In genomic region chr7:143256932-143257331, GRCh38 we compare ENCODE assay signal across 1 cellular context.
TF ChIP-seq lines count a peak whose summit lies in the region.

No MANE protein-coding gene starts in this region.

TF ChIP-seq in K562, 482 proteins besides CTCF, POLR2A, EP300 and RAD21 (continued from another document and continues in another):
- TF ChIP-seq ZBTB33 (CRISPR knock-in tag; IDR thresholded peaks at IDR 0.05) (no peak), ZNF384 (IDR thresholded peaks at IDR 0.05; ENCODE audit: low read depth, low read length) (no peak), RBBP5 (IDR thresholded peaks at IDR 0.05; ENCODE audit: borderline replicate concordance, insufficient read depth, low read length, poor library complexity, severe bottlenecking) (no peak), ZSCAN29 (IDR thresholded peaks at IDR 0.05) (no peak), E2F6 (IDR thresholded peaks at IDR 0.05; ENCODE audit: borderline replicate concordance in 1 of 2, extremely low read depth in 1 of 2, insufficient read depth in 1 of 2, insufficient read length in 1 of 2, low read depth in 1 of 2, low read length in 1 of 2, poor library complexity in 1 of 2, severe bottlenecking in 1 of 2) (no peak), ETV5 (CRISPR knock-in tag; IDR thresholded peaks at IDR 0.05; ENCODE audit: low read depth) (no peak), HLTF (IDR thresholded peaks at IDR 0.05) (no peak), RHOXF2B (CRISPR knock-in tag; conservative IDR thresholded peaks at IDR 0.05) (no peak), SMARCA5 (IDR thresholded peaks at IDR 0.05) (no peak), ZNF23 (CRISPR knock-in tag; IDR thresholded peaks at IDR 0.05) (no peak), MTF1 (CRISPR knock-in tag; IDR thresholded peaks at IDR 0.05; ENCODE audit: borderline replicate concordance) (no peak), TCFL5 (CRISPR knock-in tag; conservative IDR thresholded peaks at IDR 0.05) (no peak), MXI1 (IDR thresholded peaks at IDR 0.05; ENCODE audit: low read depth, low read length) (peak; percentile 74; the same call in 1 of the 2 replicates), IRF2 (CRISPR knock-in tag; IDR thresholded peaks at IDR 0.05) (no peak), POLR2AphosphoS2 (IDR thresholded peaks at IDR 0.05; ENCODE audit: low read length) (no peak), HNRNPH1 (optimal IDR thresholded peaks at IDR 0.05; ENCODE audit: low read depth, low read length) (no peak), SPI1 (IDR thresholded peaks at IDR 0.05; ENCODE audit: borderline replicate concordance, low read depth, low read length) (no peak), SETDB1 (IDR thresholded peaks at IDR 0.05; ENCODE audit: low read length) (no peak), ZEB2 (IDR thresholded peaks at IDR 0.05) (no peak), GATA2 (CRISPR knock-in tag; IDR thresholded peaks at IDR 0.05) (peak; percentile 39; the same call in 1 of the 2 replicates), CHD2 (IDR thresholded peaks at IDR 0.05; ENCODE audit: low read depth, low read length) (no peak), ZNF586 (CRISPR knock-in tag; conservative IDR thresholded peaks at IDR 0.05) (no peak), CAMTA2 (CRISPR knock-in tag; conservative IDR thresholded peaks at IDR 0.05) (no peak), ZBTB26 (CRISPR knock-in tag; IDR thresholded peaks at IDR 0.05) (no peak), SFPQ (IDR thresholded peaks at IDR 0.05; ENCODE audit: low read depth, low read length) (no peak), NRF1 (conservative IDR thresholded peaks at IDR 0.05 in 1 of 2, IDR thresholded peaks at IDR 0.05 in 1 of 2) (no peak), ZNF41 (CRISPR knock-in tag; conservative IDR thresholded peaks at IDR 0.05) (no peak), ATF3 (IDR thresholded peaks at IDR 0.05) (no peak), ATF3 (CRISPR knock-in tag; conservative IDR thresholded peaks at IDR 0.05) (no peak), AFF4 (CRISPR knock-in tag; IDR thresholded peaks at IDR 0.05) (no peak), CREB5 (CRISPR knock-in tag; IDR thresholded peaks at IDR 0.05) (no peak), CBX3 (IDR thresholded peaks at IDR 0.05; ENCODE audit: borderline replicate concordance in 1 of 2, low read length in 2 of 2) (peak in 1 of 2 experiments; percentile 54; a peak in 1 of 3 replicates), ZNF354B (CRISPR knock-in tag; IDR thresholded peaks at IDR 0.05) (no peak), IRF1 (CRISPR knock-in tag; IDR thresholded peaks at IDR 0.05; ENCODE audit: borderline replicate concordance) (no peak), SOX6 (IDR thresholded peaks at IDR 0.05) (no peak), HNRNPL (IDR thresholded peaks at IDR 0.05; ENCODE audit: low read depth, low read length) (no peak), CXXC5 (CRISPR knock-in tag; IDR thresholded peaks at IDR 0.05) (peak; percentile 35), DDX20 (tag; IDR thresholded peaks at IDR 0.05; ENCODE audit: low read depth) (no peak), SMARCB1 (IDR thresholded peaks at IDR 0.05; ENCODE audit: insufficient read length, low read depth) (no peak), PRDM10 (IDR thresholded peaks at IDR 0.05; ENCODE audit: partially characterized antibody) (no peak), ZNF444 (CRISPR knock-in tag; IDR thresholded peaks at IDR 0.05) (no peak), SUPT5H (IDR thresholded peaks at IDR 0.05) (no peak), MXD1 (CRISPR knock-in tag; IDR thresholded peaks at IDR 0.05; ENCODE audit: borderline replicate concordance, poor library complexity, severe bottlenecking) (no peak), COPS2 (conservative IDR thresholded peaks at IDR 0.05) (no peak), DLX4 (CRISPR knock-in tag; IDR thresholded peaks at IDR 0.05) (no peak), ZBTB12 (CRISPR knock-in tag; IDR thresholded peaks at IDR 0.05) (0 out of 2 replicates have a peak, but pooled peaks have one; percentile 29), TAL1 (IDR thresholded peaks at IDR 0.05) (peak; percentile 77)
